Comparison of ENCODE assay signal across 1 cellular context in the genomic region with DNA sequence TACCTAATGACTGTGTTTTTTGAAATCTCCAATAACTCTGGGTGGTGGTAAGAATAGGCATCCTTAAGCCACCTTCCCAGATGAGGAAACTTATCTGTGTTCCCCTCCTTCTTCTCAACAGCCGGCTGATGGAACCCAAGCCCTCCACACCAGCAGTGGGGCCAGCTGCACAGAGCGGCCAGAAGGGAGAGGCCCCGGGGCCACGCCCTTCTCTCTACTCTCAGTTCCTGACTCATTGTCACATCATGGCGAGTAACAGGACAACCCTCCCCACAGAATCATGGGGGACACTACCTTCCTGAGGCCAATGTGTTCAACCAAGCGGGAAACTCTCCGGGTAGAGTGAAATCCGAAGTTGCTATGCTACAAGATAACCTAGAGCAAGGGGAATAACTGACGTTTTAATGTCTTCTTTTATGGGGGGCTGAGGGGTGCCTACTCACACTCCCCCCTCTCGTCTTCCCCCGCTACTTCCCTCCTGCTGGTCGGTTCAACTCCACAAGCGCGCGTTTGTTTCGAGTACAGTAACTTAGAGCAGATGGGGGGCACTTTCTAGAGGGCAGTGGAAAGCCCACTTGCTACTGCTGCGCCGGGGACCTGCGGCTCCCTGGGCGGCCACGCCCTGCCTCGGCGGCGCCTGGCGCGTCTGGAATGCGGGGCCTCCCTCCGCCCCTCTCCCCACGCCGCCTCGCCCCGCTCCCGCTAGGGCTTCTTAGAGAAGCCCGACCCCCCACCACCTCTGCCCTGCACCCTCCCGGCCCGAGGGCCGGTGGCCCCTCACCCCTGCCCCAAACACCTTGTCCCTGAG.
TF ChIP-seq lines count a peak whose summit lies in the region.

No MANE protein-coding gene starts in this region.

TF ChIP-seq in K562, 482 proteins besides CTCF, POLR2A, EP300 and RAD21 (continued from another document and continues in another):
- TF ChIP-seq, protein P1, sequence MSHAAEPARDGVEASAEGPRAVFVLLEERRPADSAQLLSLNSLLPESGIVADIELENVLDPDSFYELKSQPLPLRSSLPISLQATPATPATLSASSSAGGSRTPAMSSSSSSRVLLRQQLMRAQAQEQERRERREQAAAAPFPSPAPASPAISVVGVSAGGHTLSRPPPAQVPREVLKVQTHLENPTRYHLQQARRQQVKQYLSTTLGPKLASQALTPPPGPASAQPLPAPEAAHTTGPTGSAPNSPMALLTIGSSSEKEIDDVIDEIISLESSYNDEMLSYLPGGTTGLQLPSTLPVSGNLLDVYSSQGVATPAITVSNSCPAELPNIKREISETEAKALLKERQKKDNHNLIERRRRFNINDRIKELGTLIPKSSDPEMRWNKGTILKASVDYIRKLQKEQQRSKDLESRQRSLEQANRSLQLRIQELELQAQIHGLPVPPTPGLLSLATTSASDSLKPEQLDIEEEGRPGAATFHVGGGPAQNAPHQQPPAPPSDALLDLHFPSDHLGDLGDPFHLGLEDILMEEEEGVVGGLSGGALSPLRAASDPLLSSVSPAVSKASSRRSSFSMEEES (CRISPR knock-in tag; IDR thresholded peaks at IDR 0.05): no peak
- TF ChIP-seq ELF4 (CRISPR knock-in tag; IDR thresholded peaks at IDR 0.05) (no peak), TAF7 (tag; IDR thresholded peaks at IDR 0.05) (peak; percentile 61; the same call in 1 of the 2 replicates), TEAD4 (IDR thresholded peaks at IDR 0.05; ENCODE audit: low read length) (peak; percentile 57), TEAD4 (CRISPR knock-in tag; IDR thresholded peaks at IDR 0.05; ENCODE audit: borderline replicate concordance) (no peak), GABPB2 (CRISPR knock-in tag; conservative IDR thresholded peaks at IDR 0.05) (no peak), SP2 (IDR thresholded peaks at IDR 0.05; ENCODE audit: extremely low read depth, low read depth, low read length, poor library complexity, severe bottlenecking) (peak; percentile 35), NR3C1 (CRISPR knock-in tag; IDR thresholded peaks at IDR 0.05) (no peak), NCOR1 (IDR thresholded peaks at IDR 0.05) (peak; percentile 66), EP400 (IDR thresholded peaks at IDR 0.05) (peak; percentile 78), RBM14 (IDR thresholded peaks at IDR 0.05; ENCODE audit: borderline replicate concordance, insufficient read depth, low read depth, low read length) (no peak), MEF2D (tag; conservative IDR thresholded peaks at IDR 0.05; ENCODE audit: low read depth) (no peak), TCF3 (CRISPR knock-in tag; IDR thresholded peaks at IDR 0.05) (peak; percentile 61), ARHGAP35 (IDR thresholded peaks at IDR 0.05; ENCODE audit: partially characterized antibody) (no peak), KAT8 (IDR thresholded peaks at IDR 0.05; ENCODE audit: low read depth) (no peak), TFAM (CRISPR knock-in tag; conservative IDR thresholded peaks at IDR 0.05) (no peak), SMAD3 (CRISPR knock-in tag; conservative IDR thresholded peaks at IDR 0.05) (0 out of 2 replicates have a peak, but pooled peaks have one; percentile 42), IRF2 (CRISPR knock-in tag; IDR thresholded peaks at IDR 0.05) (no peak), ARID1B (IDR thresholded peaks at IDR 0.05) (peak; percentile 73), RCOR1 (IDR thresholded peaks at IDR 0.05; ENCODE audit: borderline replicate concordance in 1 of 2, low read depth in 2 of 2, low read length in 2 of 2) (peak in 1 of 2 experiments; percentile 89; a peak in 2 of 4 replicates), CBFA2T3 (IDR thresholded peaks at IDR 0.05) (peak; percentile 80), NFATC3 (IDR thresholded peaks at IDR 0.05) (no peak), ZNF695 (CRISPR knock-in tag; IDR thresholded peaks at IDR 0.05) (no peak), SMARCA4 (IDR thresholded peaks at IDR 0.05) (peak; percentile 12), CTBP1 (IDR thresholded peaks at IDR 0.05; ENCODE audit: borderline replicate concordance) (peak; percentile 83), FOXK2 (conservative IDR thresholded peaks at IDR 0.05 in 1 of 2, IDR thresholded peaks at IDR 0.05 in 1 of 2; ENCODE audit: low read depth in 2 of 2) (peak; percentile 38 to 53; a peak in 1 of 4 replicates), DPF2 (IDR thresholded peaks at IDR 0.05) (peak; percentile 73), CAMTA2 (CRISPR knock-in tag; conservative IDR thresholded peaks at IDR 0.05) (no peak), ETV1 (tag; conservative IDR thresholded peaks at IDR 0.05; ENCODE audit: low read depth) (0 out of 2 replicates have a peak, but pooled peaks have one; percentile 21), ARID2 (IDR thresholded peaks at IDR 0.05) (no peak), SOX6 (IDR thresholded peaks at IDR 0.05) (0 out of 2 replicates have a peak, but pooled peaks have one; percentile 27), POLR2G (IDR thresholded peaks at IDR 0.05; ENCODE audit: low read depth, low read length) (no peak)
- TF ChIP-seq, protein P2, sequence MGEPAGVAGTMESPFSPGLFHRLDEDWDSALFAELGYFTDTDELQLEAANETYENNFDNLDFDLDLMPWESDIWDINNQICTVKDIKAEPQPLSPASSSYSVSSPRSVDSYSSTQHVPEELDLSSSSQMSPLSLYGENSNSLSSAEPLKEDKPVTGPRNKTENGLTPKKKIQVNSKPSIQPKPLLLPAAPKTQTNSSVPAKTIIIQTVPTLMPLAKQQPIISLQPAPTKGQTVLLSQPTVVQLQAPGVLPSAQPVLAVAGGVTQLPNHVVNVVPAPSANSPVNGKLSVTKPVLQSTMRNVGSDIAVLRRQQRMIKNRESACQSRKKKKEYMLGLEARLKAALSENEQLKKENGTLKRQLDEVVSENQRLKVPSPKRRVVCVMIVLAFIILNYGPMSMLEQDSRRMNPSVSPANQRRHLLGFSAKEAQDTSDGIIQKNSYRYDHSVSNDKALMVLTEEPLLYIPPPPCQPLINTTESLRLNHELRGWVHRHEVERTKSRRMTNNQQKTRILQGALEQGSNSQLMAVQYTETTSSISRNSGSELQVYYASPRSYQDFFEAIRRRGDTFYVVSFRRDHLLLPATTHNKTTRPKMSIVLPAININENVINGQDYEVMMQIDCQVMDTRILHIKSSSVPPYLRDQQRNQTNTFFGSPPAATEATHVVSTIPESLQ (CRISPR knock-in tag; IDR thresholded peaks at IDR 0.05): no peak
- TF ChIP-seq, protein P3, sequence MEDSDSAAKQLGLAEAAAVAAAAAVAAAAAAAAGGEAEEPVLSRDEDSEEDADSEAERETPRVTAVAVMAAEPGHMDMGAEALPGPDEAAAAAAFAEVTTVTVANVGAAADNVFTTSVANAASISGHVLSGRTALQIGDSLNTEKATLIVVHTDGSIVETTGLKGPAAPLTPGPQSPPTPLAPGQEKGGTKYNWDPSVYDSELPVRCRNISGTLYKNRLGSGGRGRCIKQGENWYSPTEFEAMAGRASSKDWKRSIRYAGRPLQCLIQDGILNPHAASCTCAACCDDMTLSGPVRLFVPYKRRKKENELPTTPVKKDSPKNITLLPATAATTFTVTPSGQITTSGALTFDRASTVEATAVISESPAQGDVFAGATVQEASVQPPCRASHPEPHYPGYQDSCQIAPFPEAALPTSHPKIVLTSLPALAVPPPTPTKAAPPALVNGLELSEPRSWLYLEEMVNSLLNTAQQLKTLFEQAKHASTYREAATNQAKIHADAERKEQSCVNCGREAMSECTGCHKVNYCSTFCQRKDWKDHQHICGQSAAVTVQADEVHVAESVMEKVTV (CRISPR knock-in tag; IDR thresholded peaks at IDR 0.05): no peak
- TF ChIP-seq, protein P4, sequence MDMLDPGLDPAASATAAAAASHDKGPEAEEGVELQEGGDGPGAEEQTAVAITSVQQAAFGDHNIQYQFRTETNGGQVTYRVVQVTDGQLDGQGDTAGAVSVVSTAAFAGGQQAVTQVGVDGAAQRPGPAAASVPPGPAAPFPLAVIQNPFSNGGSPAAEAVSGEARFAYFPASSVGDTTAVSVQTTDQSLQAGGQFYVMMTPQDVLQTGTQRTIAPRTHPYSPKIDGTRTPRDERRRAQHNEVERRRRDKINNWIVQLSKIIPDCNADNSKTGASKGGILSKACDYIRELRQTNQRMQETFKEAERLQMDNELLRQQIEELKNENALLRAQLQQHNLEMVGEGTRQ (CRISPR knock-in tag; IDR thresholded peaks at IDR 0.05): no peak
- TF ChIP-seq, protein P5, sequence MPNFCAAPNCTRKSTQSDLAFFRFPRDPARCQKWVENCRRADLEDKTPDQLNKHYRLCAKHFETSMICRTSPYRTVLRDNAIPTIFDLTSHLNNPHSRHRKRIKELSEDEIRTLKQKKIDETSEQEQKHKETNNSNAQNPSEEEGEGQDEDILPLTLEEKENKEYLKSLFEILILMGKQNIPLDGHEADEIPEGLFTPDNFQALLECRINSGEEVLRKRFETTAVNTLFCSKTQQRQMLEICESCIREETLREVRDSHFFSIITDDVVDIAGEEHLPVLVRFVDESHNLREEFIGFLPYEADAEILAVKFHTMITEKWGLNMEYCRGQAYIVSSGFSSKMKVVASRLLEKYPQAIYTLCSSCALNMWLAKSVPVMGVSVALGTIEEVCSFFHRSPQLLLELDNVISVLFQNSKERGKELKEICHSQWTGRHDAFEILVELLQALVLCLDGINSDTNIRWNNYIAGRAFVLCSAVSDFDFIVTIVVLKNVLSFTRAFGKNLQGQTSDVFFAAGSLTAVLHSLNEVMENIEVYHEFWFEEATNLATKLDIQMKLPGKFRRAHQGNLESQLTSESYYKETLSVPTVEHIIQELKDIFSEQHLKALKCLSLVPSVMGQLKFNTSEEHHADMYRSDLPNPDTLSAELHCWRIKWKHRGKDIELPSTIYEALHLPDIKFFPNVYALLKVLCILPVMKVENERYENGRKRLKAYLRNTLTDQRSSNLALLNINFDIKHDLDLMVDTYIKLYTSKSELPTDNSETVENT (CRISPR knock-in tag; IDR thresholded peaks at IDR 0.05): no peak
- TF ChIP-seq, protein P6, sequence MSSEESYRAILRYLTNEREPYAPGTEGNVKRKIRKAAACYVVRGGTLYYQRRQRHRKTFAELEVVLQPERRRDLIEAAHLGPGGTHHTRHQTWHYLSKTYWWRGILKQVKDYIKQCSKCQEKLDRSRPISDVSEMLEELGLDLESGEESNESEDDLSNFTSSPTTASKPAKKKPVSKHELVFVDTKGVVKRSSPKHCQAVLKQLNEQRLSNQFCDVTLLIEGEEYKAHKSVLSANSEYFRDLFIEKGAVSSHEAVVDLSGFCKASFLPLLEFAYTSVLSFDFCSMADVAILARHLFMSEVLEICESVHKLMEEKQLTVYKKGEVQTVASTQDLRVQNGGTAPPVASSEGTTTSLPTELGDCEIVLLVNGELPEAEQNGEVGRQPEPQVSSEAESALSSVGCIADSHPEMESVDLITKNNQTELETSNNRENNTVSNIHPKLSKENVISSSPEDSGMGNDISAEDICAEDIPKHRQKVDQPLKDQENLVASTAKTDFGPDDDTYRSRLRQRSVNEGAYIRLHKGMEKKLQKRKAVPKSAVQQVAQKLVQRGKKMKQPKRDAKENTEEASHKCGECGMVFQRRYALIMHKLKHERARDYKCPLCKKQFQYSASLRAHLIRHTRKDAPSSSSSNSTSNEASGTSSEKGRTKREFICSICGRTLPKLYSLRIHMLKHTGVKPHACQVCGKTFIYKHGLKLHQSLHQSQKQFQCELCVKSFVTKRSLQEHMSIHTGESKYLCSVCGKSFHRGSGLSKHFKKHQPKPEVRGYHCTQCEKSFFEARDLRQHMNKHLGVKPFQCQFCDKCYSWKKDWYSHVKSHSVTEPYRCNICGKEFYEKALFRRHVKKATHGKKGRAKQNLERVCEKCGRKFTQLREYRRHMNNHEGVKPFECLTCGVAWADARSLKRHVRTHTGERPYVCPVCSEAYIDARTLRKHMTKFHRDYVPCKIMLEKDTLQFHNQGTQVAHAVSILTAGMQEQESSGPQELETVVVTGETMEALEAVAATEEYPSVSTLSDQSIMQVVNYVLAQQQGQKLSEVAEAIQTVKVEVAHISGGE (CRISPR knock-in tag; IDR thresholded peaks at IDR 0.05): 0 out of 6 replicates have a peak, but pooled peaks of 1 of the 3 experiments have one; percentile 28
- TF ChIP-seq, protein P7, sequence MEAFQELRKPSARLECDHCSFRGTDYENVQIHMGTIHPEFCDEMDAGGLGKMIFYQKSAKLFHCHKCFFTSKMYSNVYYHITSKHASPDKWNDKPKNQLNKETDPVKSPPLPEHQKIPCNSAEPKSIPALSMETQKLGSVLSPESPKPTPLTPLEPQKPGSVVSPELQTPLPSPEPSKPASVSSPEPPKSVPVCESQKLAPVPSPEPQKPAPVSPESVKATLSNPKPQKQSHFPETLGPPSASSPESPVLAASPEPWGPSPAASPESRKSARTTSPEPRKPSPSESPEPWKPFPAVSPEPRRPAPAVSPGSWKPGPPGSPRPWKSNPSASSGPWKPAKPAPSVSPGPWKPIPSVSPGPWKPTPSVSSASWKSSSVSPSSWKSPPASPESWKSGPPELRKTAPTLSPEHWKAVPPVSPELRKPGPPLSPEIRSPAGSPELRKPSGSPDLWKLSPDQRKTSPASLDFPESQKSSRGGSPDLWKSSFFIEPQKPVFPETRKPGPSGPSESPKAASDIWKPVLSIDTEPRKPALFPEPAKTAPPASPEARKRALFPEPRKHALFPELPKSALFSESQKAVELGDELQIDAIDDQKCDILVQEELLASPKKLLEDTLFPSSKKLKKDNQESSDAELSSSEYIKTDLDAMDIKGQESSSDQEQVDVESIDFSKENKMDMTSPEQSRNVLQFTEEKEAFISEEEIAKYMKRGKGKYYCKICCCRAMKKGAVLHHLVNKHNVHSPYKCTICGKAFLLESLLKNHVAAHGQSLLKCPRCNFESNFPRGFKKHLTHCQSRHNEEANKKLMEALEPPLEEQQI (IDR thresholded peaks at IDR 0.05): no peak; the same call in 1 of the 2 replicates
- TF ChIP-seq, protein P8, sequence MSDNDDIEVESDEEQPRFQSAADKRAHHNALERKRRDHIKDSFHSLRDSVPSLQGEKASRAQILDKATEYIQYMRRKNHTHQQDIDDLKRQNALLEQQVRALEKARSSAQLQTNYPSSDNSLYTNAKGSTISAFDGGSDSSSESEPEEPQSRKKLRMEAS (CRISPR knock-in tag; IDR thresholded peaks at IDR 0.05): peak; percentile 45; the same call in 1 of the 2 replicates
- TF ChIP-seq, protein P9, sequence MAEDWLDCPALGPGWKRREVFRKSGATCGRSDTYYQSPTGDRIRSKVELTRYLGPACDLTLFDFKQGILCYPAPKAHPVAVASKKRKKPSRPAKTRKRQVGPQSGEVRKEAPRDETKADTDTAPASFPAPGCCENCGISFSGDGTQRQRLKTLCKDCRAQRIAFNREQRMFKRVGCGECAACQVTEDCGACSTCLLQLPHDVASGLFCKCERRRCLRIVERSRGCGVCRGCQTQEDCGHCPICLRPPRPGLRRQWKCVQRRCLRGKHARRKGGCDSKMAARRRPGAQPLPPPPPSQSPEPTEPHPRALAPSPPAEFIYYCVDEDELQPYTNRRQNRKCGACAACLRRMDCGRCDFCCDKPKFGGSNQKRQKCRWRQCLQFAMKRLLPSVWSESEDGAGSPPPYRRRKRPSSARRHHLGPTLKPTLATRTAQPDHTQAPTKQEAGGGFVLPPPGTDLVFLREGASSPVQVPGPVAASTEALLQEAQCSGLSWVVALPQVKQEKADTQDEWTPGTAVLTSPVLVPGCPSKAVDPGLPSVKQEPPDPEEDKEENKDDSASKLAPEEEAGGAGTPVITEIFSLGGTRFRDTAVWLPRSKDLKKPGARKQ (CRISPR knock-in tag; IDR thresholded peaks at IDR 0.05): no peak
- TF ChIP-seq, protein P10, sequence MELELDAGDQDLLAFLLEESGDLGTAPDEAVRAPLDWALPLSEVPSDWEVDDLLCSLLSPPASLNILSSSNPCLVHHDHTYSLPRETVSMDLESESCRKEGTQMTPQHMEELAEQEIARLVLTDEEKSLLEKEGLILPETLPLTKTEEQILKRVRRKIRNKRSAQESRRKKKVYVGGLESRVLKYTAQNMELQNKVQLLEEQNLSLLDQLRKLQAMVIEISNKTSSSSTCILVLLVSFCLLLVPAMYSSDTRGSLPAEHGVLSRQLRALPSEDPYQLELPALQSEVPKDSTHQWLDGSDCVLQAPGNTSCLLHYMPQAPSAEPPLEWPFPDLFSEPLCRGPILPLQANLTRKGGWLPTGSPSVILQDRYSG (tag; conservative IDR thresholded peaks at IDR 0.05; ENCODE audit: low read depth): no peak
